ENCODE assay signal across 9 cellular contexts in the genomic region with DNA sequence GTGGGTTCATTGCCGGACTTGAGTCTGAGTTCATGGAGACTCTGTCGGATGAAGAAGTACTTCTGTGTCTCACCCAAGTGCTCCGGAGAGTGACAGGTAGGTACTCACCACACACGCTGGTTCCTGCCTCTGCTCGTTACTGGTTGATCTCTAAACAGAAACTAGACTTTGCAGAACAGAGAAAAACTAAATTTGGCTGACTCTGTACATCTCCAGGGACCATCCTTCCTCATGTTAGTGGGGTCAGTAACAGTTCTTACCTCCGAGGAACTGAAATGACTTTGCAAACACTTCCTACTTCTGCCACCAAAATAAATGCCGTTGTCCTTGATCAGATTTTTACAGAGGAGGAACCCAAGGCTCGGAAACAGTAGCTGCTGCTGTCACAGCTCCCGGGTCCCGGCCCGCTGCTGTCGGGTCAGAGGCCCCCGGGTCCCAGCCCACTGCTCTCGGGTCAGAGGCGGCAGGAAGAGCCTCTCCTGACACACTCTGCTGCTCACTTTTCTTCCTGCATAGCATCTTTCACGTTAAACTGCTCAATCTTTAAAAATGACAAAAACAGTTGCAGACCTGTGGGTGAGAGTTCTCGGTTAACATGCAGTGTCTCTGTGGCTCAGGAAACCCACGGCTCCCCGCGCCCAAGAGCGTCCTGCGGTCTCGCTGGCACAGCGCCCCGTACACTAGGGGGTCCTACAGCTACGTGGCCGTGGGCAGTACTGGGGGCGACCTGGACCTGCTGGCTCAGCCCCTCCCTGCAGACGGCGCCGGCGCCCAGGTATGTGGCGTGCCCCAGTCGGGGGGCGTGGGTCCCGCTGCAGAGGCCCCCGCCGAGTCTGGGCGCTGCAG. TPM values are rescaled to one million over a fixed set of nuclear protein-coding genes. Genes with fewer than 3 reads are reported as not detected.
DNase-seq lines count a peak whose midpoint lies in the region; ATAC-seq and TF ChIP-seq lines count a peak whose summit lies in the region.
"Had no signal": no experiment of that assay in that cellular context is flagged by ENCODE, and none has a peak within 500 bp of the region (broad histone marks: within the 10 kb centered on the region; RNA-seq: fewer than 3 reads in every experiment).

No MANE protein-coding gene starts in this region.

- peak overlapping the region; percentile 75 for H3K4me3 ChIP-seq in GM12875 (ENCODE audit: low read depth, low read length)

- no peaks in the 10 kb centered on the region for H3K9me3 Mint-ChIP-seq in natural killer cell treated with Interleukin-12 subunit alpha and Interleukin-12 subunit beta and Interleukin-15 and Interleukin-18, amount 100 ng/mL, for 72 hours
- no peaks in the 10 kb centered on the region for H3K9me3 Mint-ChIP-seq in type B pancreatic cell

- DNase-seq in activated CD8-positive, alpha-beta memory T cell treated with anti-CD3 and anti-CD28 coated beads, Interleukin-2, amount 50 U/mL, for 48 hours: peak; percentile 66
- no peak for DNase-seq in natural killer cell treated with Interleukin-12 subunit alpha and Interleukin-12 subunit beta and Interleukin-15 and Interleukin-18, amount 100 ng/mL, for 72 hours (ENCODE audit: low spot score)
- DNase-seq in SW 1271 (lab: John Stamatoyannopoulos, UW): no peak
- DNase-seq in middle frontal gyrus (ENCODE audit: extremely low spot score, low spot score): no peak
- DNase-seq in type B pancreatic cell (ENCODE audit: extremely low spot score, unreplicated experiment): no peak

- no peaks in the 10 kb centered on the region for H3K36me3 Mint-ChIP-seq in natural killer cell treated with Interleukin-12 subunit alpha and Interleukin-12 subunit beta and Interleukin-15 and Interleukin-18, amount 100 ng/mL, for 72 hours
- H3K36me3 Mint-ChIP-seq in type B pancreatic cell: peaks cover 5% of the 10 kb centered on the region

- no peaks in the 10 kb centered on the region for H3K27me3 Mint-ChIP-seq in natural killer cell treated with Interleukin-12 subunit alpha and Interleukin-12 subunit beta and Interleukin-15 and Interleukin-18, amount 100 ng/mL, for 72 hours
- no peaks in the 10 kb centered on the region for H3K27me3 Mint-ChIP-seq in type B pancreatic cell

- ATAC-seq in GM21367 (IDR thresholded peaks at IDR 0.05; ENCODE audit: unreplicated experiment) (peak; percentile 85), HG03558 (IDR thresholded peaks at IDR 0.05; ENCODE audit: extremely low read depth, unreplicated experiment) (peak; percentile 84)
- peak in 1 of 2 donors; percentile 49 for ATAC-seq in natural killer cell treated with Interleukin-12 subunit alpha and Interleukin-12 subunit beta and Interleukin-15 and Interleukin-18, amount 100 ng/mL, for 72 hours

- peaks cover 22 to 30% of the 10 kb centered on the region in 2 donors for H3K4me1 Mint-ChIP-seq in natural killer cell treated with Interleukin-12 subunit alpha and Interleukin-12 subunit beta and Interleukin-15 and Interleukin-18, amount 100 ng/mL, for 72 hours (ENCODE audit: low read depth in 2 of 2)
- no peaks in the 10 kb centered on the region for H3K4me1 Mint-ChIP-seq in type B pancreatic cell (ENCODE audit: unreplicated experiment)

- H3K27ac Mint-ChIP-seq in natural killer cell treated with Interleukin-12 subunit alpha and Interleukin-12 subunit beta and Interleukin-15 and Interleukin-18, amount 100 ng/mL, for 72 hours: peak overlapping the region; percentile 75 to 89
- H3K27ac Mint-ChIP-seq in type B pancreatic cell: no peak overlapping the region

- 0 out of 2 replicates have a peak, but pooled peaks have one; percentile 10 for TF ChIP-seq CTCF in GM12875 (IDR thresholded peaks at IDR 0.05; ENCODE audit: borderline replicate concordance, insufficient read depth, low read depth, low read length)
- no peak for TF ChIP-seq CTCF in type B pancreatic cell (conservative IDR thresholded peaks at IDR 0.05)

- peak overlapping the region; percentile 82 for H3K4me3 Mint-ChIP-seq in natural killer cell treated with Interleukin-12 subunit alpha and Interleukin-12 subunit beta and Interleukin-15 and Interleukin-18, amount 100 ng/mL, for 72 hours
- no peak overlapping the region for H3K4me3 Mint-ChIP-seq in type B pancreatic cell

RNA-seq across cellular contexts. Expression of a gene that starts 4.8 kb away (rescaled TPM):
- total RNA-seq in natural killer cell treated with Interleukin-12 subunit alpha and Interleukin-12 subunit beta and Interleukin-15 and Interleukin-18, amount 100 ng/mL, for 72 hours: 100 to 1,000 TPM in 1 of 2 donors, 10 to 100 TPM in 1; 44.2 to 105 TPM
- 79.1 and 89.6 TPM in 2 replicates for total RNA-seq in type B pancreatic cell (ENCODE audit: low replicate concordance)

RNA-seq across cellular contexts. Expression of a gene that starts 10.1 kb away (rescaled TPM):
- 1 to 10 TPM; 2.0 to 2.1 TPM for total RNA-seq in natural killer cell treated with Interleukin-12 subunit alpha and Interleukin-12 subunit beta and Interleukin-15 and Interleukin-18, amount 100 ng/mL, for 72 hours
- 6.9 and 8.2 TPM in 2 replicates for total RNA-seq in type B pancreatic cell (ENCODE audit: low replicate concordance)

RNA-seq across cellular contexts. Expression of a gene that starts 16.0 kb away (rescaled TPM):
- 10 to 100 TPM; 44.5 to 52.7 TPM for total RNA-seq in natural killer cell treated with Interleukin-12 subunit alpha and Interleukin-12 subunit beta and Interleukin-15 and Interleukin-18, amount 100 ng/mL, for 72 hours
- 106 and 127 TPM in 2 replicates for total RNA-seq in type B pancreatic cell (ENCODE audit: low replicate concordance)

RNA-seq across cellular contexts. Expression of a gene that starts 31.4 kb away (rescaled TPM):
- 10 to 100 TPM; 11.5 to 11.8 TPM for total RNA-seq in natural killer cell treated with Interleukin-12 subunit alpha and Interleukin-12 subunit beta and Interleukin-15 and Interleukin-18, amount 100 ng/mL, for 72 hours
- total RNA-seq in type B pancreatic cell (ENCODE audit: low replicate concordance): 20.4 and 21.7 TPM in 2 replicates

RNA-seq across cellular contexts. Expression of a gene that starts 35.2 kb away (rescaled TPM):
- not detected for total RNA-seq in natural killer cell treated with Interleukin-12 subunit alpha and Interleukin-12 subunit beta and Interleukin-15 and Interleukin-18, amount 100 ng/mL, for 72 hours
- 0.21 and 0.56 TPM in 2 replicates for total RNA-seq in type B pancreatic cell (ENCODE audit: low replicate concordance)
- total RNA-seq: HT1080 had no signal
